In the genomic region with DNA sequence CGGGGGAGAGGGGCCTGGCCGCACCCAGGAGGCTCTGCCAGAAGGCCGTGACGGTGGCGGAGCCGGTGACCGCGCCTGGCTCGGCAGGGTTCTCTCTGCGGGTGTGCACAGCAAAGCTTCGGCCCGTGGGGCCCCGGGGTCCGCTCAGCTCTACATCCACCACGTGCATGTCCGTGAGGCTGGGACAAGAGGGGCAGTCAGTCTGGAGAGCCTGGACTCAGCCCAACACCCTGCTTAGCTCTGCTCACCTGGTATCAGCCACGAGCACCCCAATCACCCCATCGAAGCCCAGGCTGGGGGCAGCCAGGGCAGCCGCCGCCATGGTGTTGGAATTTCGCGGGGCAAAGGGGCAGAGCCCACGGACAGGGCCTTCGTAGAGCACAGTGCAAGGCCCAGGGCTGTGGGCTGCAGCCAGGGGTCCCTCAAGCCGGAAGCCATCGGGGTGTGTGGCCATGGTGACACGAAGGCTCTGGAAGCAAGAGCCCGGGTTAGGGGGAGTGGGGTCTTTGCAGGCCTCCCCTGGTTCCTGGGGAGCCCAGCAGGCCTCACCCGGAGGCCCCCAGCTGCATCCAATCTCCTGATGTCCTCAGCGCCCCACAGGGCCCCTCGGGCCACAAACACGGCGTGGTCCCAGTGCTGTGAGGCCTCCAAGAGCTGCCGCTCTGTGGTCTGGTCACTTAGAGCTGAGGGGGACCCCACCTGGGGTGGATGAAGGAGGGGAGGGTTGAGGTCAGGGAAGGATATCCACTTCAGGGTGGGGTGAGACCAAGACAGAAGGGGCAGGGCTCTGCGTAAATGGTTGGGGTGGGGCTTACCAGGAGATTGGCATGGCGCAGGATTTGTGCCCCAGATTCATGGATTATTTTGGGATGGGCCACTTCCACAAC, we compare ENCODE assay signal across 1 cellular context.
TF ChIP-seq lines count a peak whose summit lies in the region.

No MANE protein-coding gene starts in this region.

TF ChIP-seq in GM12878, 131 proteins besides CTCF, POLR2A, EP300 and RAD21:
- TF ChIP-seq CREB1 (IDR thresholded peaks at IDR 0.05; ENCODE audit: low read depth) (no peak), POLR2AphosphoS2 (IDR thresholded peaks at IDR 0.05; ENCODE audit: low read depth, low read length) (peak; percentile 18; the same call in 1 of the 2 replicates)
